In genomic region chr3:21542656-21543379, GRCh38 we compare ENCODE assay signal across 1 cellular context.
TF ChIP-seq lines count a peak whose summit lies in the region.

No MANE protein-coding gene starts in this region.

TF ChIP-seq in H1, 55 proteins besides CTCF, POLR2A, EP300 and RAD21 (continued from another document):
- TF ChIP-seq POU5F1 (IDR thresholded peaks at IDR 0.05; ENCODE audit: low read depth, low read length) (no peak), SAP30 (IDR thresholded peaks at IDR 0.05; ENCODE audit: insufficient read depth, insufficient replicate concordance, low read length) (no peak), ATF2 (IDR thresholded peaks at IDR 0.05; ENCODE audit: low read length) (no peak), BCL11A (IDR thresholded peaks at IDR 0.05; ENCODE audit: low read depth in 2 of 2, low read length in 2 of 2) (no peak), HDAC6 (IDR thresholded peaks at IDR 0.05; ENCODE audit: low read depth, low read length) (no peak), KDM5A (IDR thresholded peaks at IDR 0.05; ENCODE audit: low read length) (no peak)
TF ChIP-seq in H1: peak in this region for 0.
